In genomic region chr5:159713254-159713653, GRCh38 we compare ENCODE assay signal across 1 cellular context.
A peak's percentile ranks its signal among the peaks of the same experiment; 100 is the strongest.
TF ChIP-seq lines count a peak whose summit lies in the region.

No MANE protein-coding gene starts in this region.

TF ChIP-seq in HEK293, 187 proteins besides CTCF, POLR2A, EP300 and RAD21 (continued from another document):
- peak; percentile 71 for TF ChIP-seq WT1 (tag by site-specific recombination; IDR thresholded peaks at IDR 0.05)
- 0 out of 2 replicates have a peak, but pooled peaks have one; percentile 46 for TF ChIP-seq BCL11A (tag by site-specific recombination; IDR thresholded peaks at IDR 0.05; ENCODE audit: low read depth)
- TF ChIP-seq ZNF580 (tag by site-specific recombination; IDR thresholded peaks at IDR 0.05): no peak
- TF ChIP-seq, protein P1, sequence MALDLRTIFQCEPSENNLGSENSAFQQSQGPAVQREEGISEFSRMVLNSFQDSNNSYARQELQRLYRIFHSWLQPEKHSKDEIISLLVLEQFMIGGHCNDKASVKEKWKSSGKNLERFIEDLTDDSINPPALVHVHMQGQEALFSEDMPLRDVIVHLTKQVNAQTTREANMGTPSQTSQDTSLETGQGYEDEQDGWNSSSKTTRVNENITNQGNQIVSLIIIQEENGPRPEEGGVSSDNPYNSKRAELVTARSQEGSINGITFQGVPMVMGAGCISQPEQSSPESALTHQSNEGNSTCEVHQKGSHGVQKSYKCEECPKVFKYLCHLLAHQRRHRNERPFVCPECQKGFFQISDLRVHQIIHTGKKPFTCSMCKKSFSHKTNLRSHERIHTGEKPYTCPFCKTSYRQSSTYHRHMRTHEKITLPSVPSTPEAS (tag by site-specific recombination; IDR thresholded peaks at IDR 0.05): no peak
- no peak for TF ChIP-seq ZNF776 (tag by site-specific recombination; IDR thresholded peaks at IDR 0.05; ENCODE audit: borderline replicate concordance)
- TF ChIP-seq ZNF670 (tag by site-specific recombination; IDR thresholded peaks at IDR 0.05; ENCODE audit: low read depth): no peak
- peak; percentile 38; the same call in 1 of the 2 replicates for TF ChIP-seq HIC1 (tag by site-specific recombination; IDR thresholded peaks at IDR 0.05)
- no peak for TF ChIP-seq ZSCAN18 (tag by site-specific recombination; IDR thresholded peaks at IDR 0.05)
- TF ChIP-seq ZFP69B (tag by site-specific recombination; IDR thresholded peaks at IDR 0.05): no peak
- no peak for TF ChIP-seq ZNF174 (tag by site-specific recombination; IDR thresholded peaks at IDR 0.05)
- TF ChIP-seq, protein P2, sequence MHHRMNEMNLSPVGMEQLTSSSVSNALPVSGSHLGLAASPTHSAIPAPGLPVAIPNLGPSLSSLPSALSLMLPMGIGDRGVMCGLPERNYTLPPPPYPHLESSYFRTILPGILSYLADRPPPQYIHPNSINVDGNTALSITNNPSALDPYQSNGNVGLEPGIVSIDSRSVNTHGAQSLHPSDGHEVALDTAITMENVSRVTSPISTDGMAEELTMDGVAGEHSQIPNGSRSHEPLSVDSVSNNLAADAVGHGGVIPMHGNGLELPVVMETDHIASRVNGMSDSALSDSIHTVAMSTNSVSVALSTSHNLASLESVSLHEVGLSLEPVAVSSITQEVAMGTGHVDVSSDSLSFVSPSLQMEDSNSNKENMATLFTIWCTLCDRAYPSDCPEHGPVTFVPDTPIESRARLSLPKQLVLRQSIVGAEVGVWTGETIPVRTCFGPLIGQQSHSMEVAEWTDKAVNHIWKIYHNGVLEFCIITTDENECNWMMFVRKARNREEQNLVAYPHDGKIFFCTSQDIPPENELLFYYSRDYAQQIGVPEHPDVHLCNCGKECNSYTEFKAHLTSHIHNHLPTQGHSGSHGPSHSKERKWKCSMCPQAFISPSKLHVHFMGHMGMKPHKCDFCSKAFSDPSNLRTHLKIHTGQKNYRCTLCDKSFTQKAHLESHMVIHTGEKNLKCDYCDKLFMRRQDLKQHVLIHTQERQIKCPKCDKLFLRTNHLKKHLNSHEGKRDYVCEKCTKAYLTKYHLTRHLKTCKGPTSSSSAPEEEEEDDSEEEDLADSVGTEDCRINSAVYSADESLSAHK (tag by site-specific recombination; IDR thresholded peaks at IDR 0.05): 0 out of 2 replicates have a peak, but pooled peaks have one; percentile 31
- no peak for TF ChIP-seq ZNF830 (tag by site-specific recombination; IDR thresholded peaks at IDR 0.05; ENCODE audit: low read depth)
- no peak for TF ChIP-seq ZEB2 (tag by site-specific recombination; IDR thresholded peaks at IDR 0.05)
- TF ChIP-seq, protein P3, sequence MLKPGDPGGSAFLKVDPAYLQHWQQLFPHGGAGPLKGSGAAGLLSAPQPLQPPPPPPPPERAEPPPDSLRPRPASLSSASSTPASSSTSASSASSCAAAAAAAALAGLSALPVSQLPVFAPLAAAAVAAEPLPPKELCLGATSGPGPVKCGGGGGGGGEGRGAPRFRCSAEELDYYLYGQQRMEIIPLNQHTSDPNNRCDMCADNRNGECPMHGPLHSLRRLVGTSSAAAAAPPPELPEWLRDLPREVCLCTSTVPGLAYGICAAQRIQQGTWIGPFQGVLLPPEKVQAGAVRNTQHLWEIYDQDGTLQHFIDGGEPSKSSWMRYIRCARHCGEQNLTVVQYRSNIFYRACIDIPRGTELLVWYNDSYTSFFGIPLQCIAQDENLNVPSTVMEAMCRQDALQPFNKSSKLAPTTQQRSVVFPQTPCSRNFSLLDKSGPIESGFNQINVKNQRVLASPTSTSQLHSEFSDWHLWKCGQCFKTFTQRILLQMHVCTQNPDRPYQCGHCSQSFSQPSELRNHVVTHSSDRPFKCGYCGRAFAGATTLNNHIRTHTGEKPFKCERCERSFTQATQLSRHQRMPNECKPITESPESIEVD (tag by site-specific recombination; IDR thresholded peaks at IDR 0.05): peak; percentile 95
- TF ChIP-seq ZNF280D (tag by site-specific recombination; IDR thresholded peaks at IDR 0.05): no peak
- no peak for TF ChIP-seq RBAK (tag by site-specific recombination; IDR thresholded peaks at IDR 0.05)
- no peak for TF ChIP-seq SP2 (tag by site-specific recombination; IDR thresholded peaks at IDR 0.05)
- TF ChIP-seq IKZF3 (tag by site-specific recombination; IDR thresholded peaks at IDR 0.05): peak; percentile 62; the same call in 1 of the 2 replicates
- TF ChIP-seq AEBP2 (tag by site-specific recombination; IDR thresholded peaks at IDR 0.05; ENCODE audit: borderline replicate concordance): no peak
- peak; percentile 48; the same call in 1 of the 2 replicates for TF ChIP-seq OSR2 (tag by site-specific recombination; IDR thresholded peaks at IDR 0.05)
- no peak for TF ChIP-seq ZNF555 (tag by site-specific recombination; conservative IDR thresholded peaks at IDR 0.05)
- peak; percentile 62; the same call in 1 of the 2 replicates for TF ChIP-seq ZBTB48 (tag by site-specific recombination; IDR thresholded peaks at IDR 0.05)
- TF ChIP-seq, protein P4, sequence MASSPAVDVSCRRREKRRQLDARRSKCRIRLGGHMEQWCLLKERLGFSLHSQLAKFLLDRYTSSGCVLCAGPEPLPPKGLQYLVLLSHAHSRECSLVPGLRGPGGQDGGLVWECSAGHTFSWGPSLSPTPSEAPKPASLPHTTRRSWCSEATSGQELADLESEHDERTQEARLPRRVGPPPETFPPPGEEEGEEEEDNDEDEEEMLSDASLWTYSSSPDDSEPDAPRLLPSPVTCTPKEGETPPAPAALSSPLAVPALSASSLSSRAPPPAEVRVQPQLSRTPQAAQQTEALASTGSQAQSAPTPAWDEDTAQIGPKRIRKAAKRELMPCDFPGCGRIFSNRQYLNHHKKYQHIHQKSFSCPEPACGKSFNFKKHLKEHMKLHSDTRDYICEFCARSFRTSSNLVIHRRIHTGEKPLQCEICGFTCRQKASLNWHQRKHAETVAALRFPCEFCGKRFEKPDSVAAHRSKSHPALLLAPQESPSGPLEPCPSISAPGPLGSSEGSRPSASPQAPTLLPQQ (tag by site-specific recombination; IDR thresholded peaks at IDR 0.05): 0 out of 2 replicates have a peak, but pooled peaks have one; percentile 6
- no peak for TF ChIP-seq ZNF223 (tag by site-specific recombination; IDR thresholded peaks at IDR 0.05)
- TF ChIP-seq ZSCAN30 (tag by site-specific recombination; IDR thresholded peaks at IDR 0.05): peak; percentile 69; the same call in 1 of the 2 replicates
- no peak for TF ChIP-seq REPIN1 (tag by site-specific recombination; IDR thresholded peaks at IDR 0.05; ENCODE audit: low read depth)
